11 cellular contexts compared by ENCODE assay signal in genomic region chr1:234619794-234620247, GRCh38. TPM values are rescaled to one million over a fixed set of nuclear protein-coding genes. Genes with fewer than 3 reads are reported as not detected.
DNase-seq lines count a peak whose midpoint lies in the region; ATAC-seq and TF ChIP-seq lines count a peak whose summit lies in the region.
"Had no signal": no experiment of that assay in that cellular context is flagged by ENCODE, and none has a peak within 500 bp of the region (broad histone marks: within the 10 kb centered on the region; RNA-seq: fewer than 3 reads in every experiment).

No MANE protein-coding gene starts in this region.

- peak; percentile 6 for TF ChIP-seq CTCF in epithelial cell of proximal tubule (conservative IDR thresholded peaks at IDR 0.05; ENCODE audit: low read depth, low read length)

- no peaks in the 10 kb centered on the region for H3K9me3 ChIP-seq in skeletal muscle satellite cell (replicated peaks; ENCODE audit: low read length)

- no peaks in the 10 kb centered on the region for H3K27me3 ChIP-seq in skeletal muscle satellite cell (ENCODE audit: control insufficient read depth, insufficient read depth, low read length)

- ATAC-seq in HG03521 (IDR thresholded peaks at IDR 0.05; ENCODE audit: unreplicated experiment), result no peak
- ATAC-seq in HG02970 (IDR thresholded peaks at IDR 0.05; ENCODE audit: low FRiP score, unreplicated experiment), result no peak
- ATAC-seq: activated CD8-positive, alpha-beta T cell treated with anti-CD3 and anti-CD28 coated beads, Interleukin-2, amount 10 ng/mL, durations not matched to agents 7 days and 5 days; HCT116 had no signal

- peaks cover 73% of the 10 kb centered on the region for H3K4me1 ChIP-seq in skeletal muscle satellite cell (ENCODE audit: control insufficient read depth, insufficient read depth, low read length)

- peak overlapping the region; percentile 80 for H3K9ac ChIP-seq in skeletal muscle satellite cell (ENCODE audit: low read depth, low read length)

- H3K36me3 ChIP-seq in skeletal muscle satellite cell (ENCODE audit: insufficient read depth, low read length), result no peaks in the 10 kb centered on the region

- H3K4me3 ChIP-seq in epithelial cell of proximal tubule (ENCODE audit: low read depth, low read length), result peak overlapping the region; percentile 19
- peak overlapping the region; percentile 11 for H3K4me3 ChIP-seq in skeletal muscle satellite cell (ENCODE audit: low read length)

- DNase-seq in KG1 (lab: John Stamatoyannopoulos, UW) (peak; percentile 25), NCI-H526 treated with DMSO at 0.1 percent for 48 hours (lab: John Stamatoyannopoulos, UW) (peak; percentile 25), epithelial cell of proximal tubule (ENCODE audit: low read depth) (no peak), SW480 (ENCODE audit: low spot score) (no peak), T-helper 1 cell (no peak)
- DNase-seq: activated CD8-positive, alpha-beta T cell treated with anti-CD3 and anti-CD28 coated beads, Interleukin-2, amount 10 ng/mL, durations not matched to agents 7 days and 5 days; effector CD8-positive, alpha-beta T cell had no signal

- peak overlapping the region; percentile 58 for H3K4me2 ChIP-seq in skeletal muscle satellite cell (ENCODE audit: low read length)

RNA-seq across cellular contexts. Expression of gene IRF2BP2, which starts 9.8 kb away (rescaled TPM):
- 45.6 and 70.5 TPM in 2 replicates for total RNA-seq in epithelial cell of proximal tubule
- 61.6 and 73.8 TPM in 2 replicates for total RNA-seq in skeletal muscle satellite cell (2012; rRNA removed)

Comparison
In these comparisons a context has a peak if more than half of its experiments do, and no peak if none do; other contexts are left out.
1. DNase-seq: peak in KG1 (single experiment) and NCI-H526 treated with DMSO at 0.1 percent for 48 hours (single experiment); none in epithelial cell of proximal tubule (single experiment), SW480 (single experiment) and T-helper 1 cell (0 of 5).